In the genomic region with DNA sequence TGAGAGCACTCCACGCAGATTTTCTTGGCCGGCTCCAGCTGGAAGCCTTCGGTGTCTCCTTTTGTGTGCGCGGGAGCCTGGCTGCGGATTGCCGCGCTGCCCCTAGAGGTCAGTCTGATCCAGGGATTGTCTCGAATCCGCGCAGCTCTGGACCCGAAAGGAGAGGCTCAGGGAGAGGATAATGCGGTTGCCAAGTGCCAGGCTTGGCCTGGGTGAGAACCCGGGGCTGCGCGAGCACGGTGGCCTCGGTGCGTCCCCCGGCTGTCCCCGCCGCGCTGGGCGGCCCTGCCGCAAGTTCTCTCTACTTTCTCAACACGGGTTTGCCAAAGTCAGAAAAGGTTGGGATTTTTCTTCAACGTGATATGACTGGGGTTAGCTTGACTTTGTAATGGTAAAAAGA, we compare ENCODE assay signal across 8 cellular contexts.
DNase-seq lines count a peak whose midpoint lies in the region; ATAC-seq and TF ChIP-seq lines count a peak whose summit lies in the region.

No MANE protein-coding gene starts in this region.

- TF ChIP-seq CTCF in BJ (IDR thresholded peaks at IDR 0.05; ENCODE audit: insufficient read depth, low read depth, low read length) (peak; percentile 87), mammary epithelial cell (conservative IDR thresholded peaks at IDR 0.05 in 1 of 2, IDR thresholded peaks at IDR 0.05 in 1 of 2; ENCODE audit: extremely low read depth in 1 of 2, insufficient read depth in 1 of 2, low read depth in 1 of 2, low read length in 2 of 2) (peak; percentile 83 to 93), transverse colon (IDR thresholded peaks at IDR 0.05) (peak; percentile 47 to 58 (median 52))

- no peaks in the 10 kb centered on the region for H3K36me3 ChIP-seq in BJ (ENCODE audit: control insufficient read depth, insufficient read depth, low read length)
- no peaks in the 10 kb centered on the region for H3K36me3 ChIP-seq in mammary epithelial cell (ENCODE audit: insufficient read depth, low read length)
- H3K36me3 ChIP-seq in transverse colon = no peaks in the 10 kb centered on the region

- WGBS in mammary epithelial cell (ENCODE audit: low coverage, missing lambda C conversion rate) = 3% methylated on average over 11 of the region's 27 CpGs
- 14 to 56% methylated on average over 1 to 27 of the region's 27 CpGs for WGBS in transverse colon (ENCODE audit: low coverage in 1 of 2), 2 donors

- H3K9me3 ChIP-seq in mammary epithelial cell (replicated peaks; ENCODE audit: insufficient read depth, low read length) (no peaks in the 10 kb centered on the region), transverse colon (no peaks in the 10 kb centered on the region)

- H2AFZ ChIP-seq in mammary epithelial cell (ENCODE audit: low read depth, low read length) = peak overlapping the region; percentile 31

- POLR2A ChIA-PET in BJ (lab: Charles Lee) = no interaction called here

- dilution Hi-C loops in mammary epithelial cell (cut with HindIII; ENCODE audit: low sequenced_read_pairs) = no loop called here

- DNase-seq in BJ (ENCODE audit: low read depth) (no peak), H4 (ENCODE audit: low spot score) (peak; percentile 84), NCI-H510A treated with DMSO at 0.1 percent for 48 hours (lab: John Stamatoyannopoulos, UW) (peak; percentile 78), mammary epithelial cell (peak; percentile 52), kidney tubule cell (ENCODE audit: low spot score) (peak; percentile 68), transverse colon (peak; percentile 31)

- no peaks in the 10 kb centered on the region for H3K27me3 ChIP-seq in BJ (ENCODE audit: control insufficient read depth, insufficient read depth, low read length)
- no peaks in the 10 kb centered on the region for H3K27me3 ChIP-seq in mammary epithelial cell (ENCODE audit: insufficient read depth, low read length)
- peaks cover 13% of the 10 kb centered on the region for H3K27me3 ChIP-seq in transverse colon

- ATAC-seq in HG03159 (IDR thresholded peaks at IDR 0.05; ENCODE audit: unreplicated experiment) = no peak
- no peak for ATAC-seq in GM18517 (IDR thresholded peaks at IDR 0.05; ENCODE audit: unreplicated experiment)

- TF ChIP-seq EP300 in transverse colon (IDR thresholded peaks at IDR 0.05; ENCODE audit: low read depth) = no peak

- intact Hi-C loops in mammary epithelial cell (cut with micrococcal nuclease) = loop anchor here (1.0 to 5.0 kb wide), 6 partner anchors 180 to 1009 kb away; no protein-coding TSS in a partner anchor
- intact Hi-C loops in transverse colon (cut with DNase I; ENCODE audit: low total_unique reads) = no loop called here

- no TSS peak for BruUV-seq in mammary epithelial cell (replicated peaks; lab: Mats Ljungman, UMichigan)

- H3K27ac ChIP-seq in mammary epithelial cell (ENCODE audit: insufficient read depth, low read depth, low read length) (no peak overlapping the region), transverse colon (no peak overlapping the region)

- H3K4me3 ChIP-seq in BJ (ENCODE audit: low read depth, low read length) (no peak overlapping the region), mammary epithelial cell (replicated peaks in 1 of 3; ENCODE audit: insufficient read depth in 1 of 3, low read depth in 2 of 3, low read length in 3 of 3) (no peak overlapping the region), transverse colon (no peak overlapping the region)

- H3K4me1 ChIP-seq in mammary epithelial cell (ENCODE audit: insufficient read depth, low read length) = no peaks in the 10 kb centered on the region
- peaks cover 0 to 3% (median 0%) of the 10 kb centered on the region in 4 donors for H3K4me1 ChIP-seq in transverse colon

- no peaks in the 10 kb centered on the region for H3K79me2 ChIP-seq in mammary epithelial cell (ENCODE audit: insufficient read depth, low read length)

- TF ChIP-seq POLR2A in transverse colon (IDR thresholded peaks at IDR 0.05) = no peak

- H3K4me2 ChIP-seq in mammary epithelial cell (ENCODE audit: insufficient read depth, low read depth, low read length) = peak overlapping the region; percentile 50

- CTCF ChIA-PET in BJ (lab: Yijun Ruan, JAX) (interaction anchor here (0.7 to 1.6 kb wide), 7 partner anchors 10 to 58 kb away, joined by 3 to 7 read pairs (median 4); no protein-coding TSS in a partner anchor), mammary epithelial cell (lab: Charles Lee; ENCODE audit: low non-redundant PET) (interaction anchor here (0.5 to 1.0 kb wide), 3 partner anchors 58 to 271 kb away, joined by 3 to 5 read pairs (median 4); no protein-coding TSS in a partner anchor)

- no peaks in the 10 kb centered on the region for H4K20me1 ChIP-seq in mammary epithelial cell (ENCODE audit: insufficient read depth, low read length)

- H3K9ac ChIP-seq in mammary epithelial cell (ENCODE audit: insufficient read depth, low read length) = no peak overlapping the region

- in situ Hi-C loops in mammary epithelial cell (cut with MboI; ENCODE audit: low sequenced_read_pairs in 2 of 2) (no loop called here), transverse colon (cut with MboI; ENCODE audit: low pct_ligation_motif_present in 1 of 4, low pct_unique_long_range_greater_than_20kb in 1 of 4, low sequenced_read_pairs in 3 of 4) (loop anchor here in 1 of 4 donors (25.0 kb wide), 1 partner anchor 294 kb away; no protein-coding TSS in a partner anchor)
